Comparison of ENCODE assay signal across 10 cellular contexts in the genomic region with DNA sequence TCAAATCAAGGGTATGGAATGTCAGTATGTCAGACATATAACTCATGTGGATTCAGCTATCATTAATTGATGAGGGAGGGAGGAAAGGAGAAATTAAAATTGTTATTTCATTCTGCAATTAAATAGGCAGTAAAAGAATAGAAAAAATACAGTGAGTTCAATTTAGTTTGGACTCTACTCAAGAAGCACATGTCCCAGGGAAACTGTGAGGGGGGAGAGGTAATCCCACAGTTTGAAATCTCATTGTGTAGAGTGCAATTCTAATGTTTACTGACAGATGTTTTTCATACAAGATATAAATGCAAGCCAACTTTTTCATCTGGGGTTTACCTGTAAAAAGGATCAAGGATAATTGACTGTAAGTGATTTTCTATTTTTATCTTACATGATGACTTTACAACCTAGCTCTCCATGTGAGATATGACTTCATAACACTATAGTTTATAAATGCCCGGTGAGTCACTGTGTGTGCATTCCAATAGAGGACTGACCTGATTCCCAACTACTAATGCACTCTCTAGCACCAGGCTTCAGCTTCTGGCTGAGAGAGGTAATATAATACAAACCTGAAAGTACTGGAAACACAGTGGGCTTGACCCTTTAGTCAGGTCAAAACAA. TPM values are rescaled to one million over a fixed set of nuclear protein-coding genes. Genes with fewer than 3 reads are reported as not detected.
DNase-seq lines count a peak whose midpoint lies in the region; ATAC-seq, FAIRE-seq and TF ChIP-seq lines count a peak whose summit lies in the region.
"Had no signal": no experiment of that assay in that cellular context is flagged by ENCODE, and none has a peak within 500 bp of the region (broad histone marks: within the 10 kb centered on the region; RNA-seq: fewer than 3 reads in every experiment).

No MANE protein-coding gene starts in this region.

- peak; percentile 18 for TF ChIP-seq CTCF in AG09309 (IDR thresholded peaks at IDR 0.05; ENCODE audit: control insufficient read depth, insufficient read depth, low read depth, low read length, missing control alignments)
- TF ChIP-seq CTCF in endothelial cell of umbilical vein (IDR thresholded peaks at IDR 0.05; ENCODE audit: extremely low read depth in 1 of 2, insufficient read depth in 1 of 2, low read depth in 1 of 2, low read length in 2 of 2) = no peak
- no peak for TF ChIP-seq CTCF in osteocyte (IDR thresholded peaks at IDR 0.05)

- no peak overlapping the region for H3K14ac ChIP-seq in mesenchymal stem cell (ENCODE audit: low read length in 2 of 2)

- H3K9me3 ChIP-seq in endothelial cell of umbilical vein (replicated peaks; ENCODE audit: control insufficient read depth, insufficient read depth, low read length) (no peaks in the 10 kb centered on the region), mesenchymal stem cell (ENCODE audit: control insufficient read depth, low read length) (no peaks in the 10 kb centered on the region)

- no peaks in the 10 kb centered on the region for H3K27me3 Mint-ChIP-seq in osteocyte (ENCODE audit: unreplicated experiment)

- POLR2A ChIA-PET in endothelial cell of umbilical vein (lab: Charles Lee) = no interaction called here

- no peak overlapping the region for H2BK120ac ChIP-seq in mesenchymal stem cell (ENCODE audit: low read depth, low read length)

- no TSS peak for BruUV-seq in endothelial cell of umbilical vein (replicated peaks; lab: Mats Ljungman, UMichigan)

- peaks cover 4% of the 10 kb centered on the region for H3K4me1 Mint-ChIP-seq in osteocyte (ENCODE audit: unreplicated experiment)

- H2BK12ac ChIP-seq in mesenchymal stem cell (ENCODE audit: low read length in 2 of 2) = no peak overlapping the region

- no peak overlapping the region for H2BK5ac ChIP-seq in mesenchymal stem cell (ENCODE audit: low read depth, low read length, poor library complexity, severe bottlenecking)

- H3K9ac ChIP-seq in endothelial cell of umbilical vein (replicated peaks; ENCODE audit: extremely low read depth, insufficient read depth, low read length) = no peak overlapping the region
- H3K9ac ChIP-seq in mesenchymal stem cell (ENCODE audit: low read length) = peak overlapping the region; percentile 47

- intact Hi-C loops in endothelial cell of umbilical vein (cut with micrococcal nuclease) = no loop called here

- H2BK15ac ChIP-seq in mesenchymal stem cell (ENCODE audit: low read depth, poor library complexity, severe bottlenecking) = no peak overlapping the region

- H3K4me3 Mint-ChIP-seq in osteocyte (ENCODE audit: unreplicated experiment) = no peak overlapping the region

- H2AFZ ChIP-seq in endothelial cell of umbilical vein (ENCODE audit: low read depth, low read length) (no peak overlapping the region), mesenchymal stem cell (ENCODE audit: low read depth, low read length) (no peak overlapping the region)

- H4K91ac ChIP-seq in mesenchymal stem cell (ENCODE audit: low read length) = no peak overlapping the region

- no peak overlapping the region for H3K23ac ChIP-seq in mesenchymal stem cell (ENCODE audit: low read length in 2 of 2)

- DNase-seq in AG09309 (ENCODE audit: low read depth) = peak; percentile 31
- DNase-seq in LoVo (ENCODE audit: low spot score) = peak; percentile 32
- DNase-seq in endothelial cell of umbilical vein (ENCODE audit: low read depth, low spot score) = peak; percentile 74
- DNase-seq in mesenchymal stem cell = peak; percentile 89
- DNase-seq in osteocyte (ENCODE audit: extremely low spot score, unreplicated experiment) = no peak
- no peak for DNase-seq in DMS79 (lab: John Stamatoyannopoulos, UW)
- DNase-seq in DMS 273 treated with DMSO at 0.1 percent for 48 hours (lab: John Stamatoyannopoulos, UW) = no peak
- DNase-seq: NCI-H2171 treated with DMSO at 0.1 percent for 48 hours had no signal

- TF ChIP-seq POLR2A in endothelial cell of umbilical vein (IDR thresholded peaks at IDR 0.05; ENCODE audit: low read depth, low read length) = no peak

- peaks cover 43% of the 10 kb centered on the region for H3K36me3 Mint-ChIP-seq in osteocyte (ENCODE audit: unreplicated experiment)

- H3K18ac ChIP-seq in mesenchymal stem cell (ENCODE audit: low read depth in 1 of 2, low read length in 2 of 2) = no peak overlapping the region

- no peak overlapping the region for H2AK5ac ChIP-seq in mesenchymal stem cell (ENCODE audit: low read length, severe bottlenecking)

- H3K9me3 Mint-ChIP-seq in osteocyte (ENCODE audit: unreplicated experiment) = no peaks in the 10 kb centered on the region

- peaks cover 12% of the 10 kb centered on the region for H3K4me1 ChIP-seq in endothelial cell of umbilical vein (ENCODE audit: control insufficient read depth, extremely low read depth, insufficient read depth, low read length)
- H3K4me1 ChIP-seq in mesenchymal stem cell (ENCODE audit: control insufficient read depth, insufficient read depth, low read depth, low read length) = no peaks in the 10 kb centered on the region

- H3K27ac Mint-ChIP-seq in osteocyte (ENCODE audit: unreplicated experiment) = no peak overlapping the region

- H3K27me3 ChIP-seq in endothelial cell of umbilical vein (ENCODE audit: control insufficient read depth in 2 of 2, insufficient read depth in 2 of 2, low read length in 2 of 2) (no peaks in the 10 kb centered on the region), mesenchymal stem cell (ENCODE audit: control insufficient read depth in 1 of 2, insufficient read depth in 1 of 2, low read length in 2 of 2) (no peaks in the 10 kb centered on the region)

- H3K4me3 ChIP-seq in AG09309 (ENCODE audit: control insufficient read depth, low read depth, low read length) (no peak overlapping the region), endothelial cell of umbilical vein (replicated peaks in 1 of 3; ENCODE audit: insufficient read depth in 1 of 3, low read depth in 1 of 3, low read length in 3 of 3) (no peak overlapping the region), mesenchymal stem cell (ENCODE audit: insufficient read depth in 1 of 2, low read depth in 1 of 2, low read length in 2 of 2) (no peak overlapping the region)
- H3K4me3 ChIP-seq: lung had no signal

- H4K8ac ChIP-seq in mesenchymal stem cell (ENCODE audit: low read length) = no peak overlapping the region

- no peak overlapping the region for H3K4ac ChIP-seq in mesenchymal stem cell (ENCODE audit: low read depth in 1 of 2, low read length in 2 of 2)

- peak; percentile 28 for FAIRE-seq in endothelial cell of umbilical vein (lab: Jason Lieb, UNC)

- no peaks in the 10 kb centered on the region for H4K20me1 ChIP-seq in endothelial cell of umbilical vein (replicated peaks; ENCODE audit: control insufficient read depth, extremely low read depth, insufficient read depth, low read length)

- dilution Hi-C loops in endothelial cell of umbilical vein (cut with MboI; ENCODE audit: extremely low pct_ligation_motif_present, low sequenced_read_pairs) = no loop called here

- H3K79me1 ChIP-seq in mesenchymal stem cell (replicated peaks; ENCODE audit: low read length, poor library complexity, severe bottlenecking) = peaks cover 8% of the 10 kb centered on the region

- no peaks in the 10 kb centered on the region for H3K9me1 ChIP-seq in endothelial cell of umbilical vein (replicated peaks; ENCODE audit: control insufficient read depth, extremely low read depth, insufficient read depth, low read length)

- CTCF ChIA-PET in endothelial cell of umbilical vein (lab: Charles Lee) = interaction anchor here (0.6 to 1.3 kb wide), 6 partner anchors 9 to 371 kb away, joined by 3 to 10 read pairs (median 3); partner anchors contain the start of gene SCD5

- ATAC-seq in GM21529 (IDR thresholded peaks at IDR 0.05; ENCODE audit: unreplicated experiment) = no peak

- no CpG with 5 or more reads among the region's 1 CpG for WGBS in mesenchymal stem cell

- peaks cover 8 to 13% of the 10 kb centered on the region in 2 experiments for H3K36me3 ChIP-seq in endothelial cell of umbilical vein (ENCODE audit: control insufficient read depth in 2 of 2, extremely low read depth in 1 of 2, insufficient read depth in 2 of 2, low read length in 2 of 2)
- peaks cover 17 to 80% of the 10 kb centered on the region in 2 experiments for H3K36me3 ChIP-seq in mesenchymal stem cell (ENCODE audit: control insufficient read depth in 1 of 2, insufficient read depth in 2 of 2, low read depth in 1 of 2, low read length in 2 of 2)

- peaks cover 4% of the 10 kb centered on the region for H3K79me2 ChIP-seq in endothelial cell of umbilical vein (ENCODE audit: control insufficient read depth, insufficient read depth, low read length)

- H3K4me2 ChIP-seq in endothelial cell of umbilical vein (ENCODE audit: insufficient read depth, low read length) = no peak overlapping the region
- H3K4me2 ChIP-seq in mesenchymal stem cell (ENCODE audit: low read length, poor library complexity, severe bottlenecking) = no peak overlapping the region

- peak overlapping the region; percentile 23 for H3K27ac ChIP-seq in endothelial cell of umbilical vein (ENCODE audit: insufficient read depth, low read depth, low read length)
- no peak overlapping the region for H3K27ac ChIP-seq in mesenchymal stem cell (ENCODE audit: low read length, poor library complexity, severe bottlenecking)

TF ChIP-seq in endothelial cell of umbilical vein, 7 proteins besides CTCF, POLR2A, EP300 and RAD21 (continues in another document):
- peak; percentile 57 for TF ChIP-seq FOS (IDR thresholded peaks at IDR 0.05; ENCODE audit: borderline replicate concordance, insufficient read depth, low read length)

RNA-seq across cellular contexts. Expression of gene SCD5, which starts 35.2 kb away (rescaled TPM):
- total RNA-seq in endothelial cell of umbilical vein (35.8 and 38.4 TPM in 2 replicates), osteocyte (23.7 and 23.9 TPM in 2 replicates)
- 35.2 and 38.5 TPM in 2 replicates for polyA plus RNA-seq in endothelial cell of umbilical vein
- polyA plus RNA-seq in endothelial cell of umbilical vein (2011; cell fraction: cytosol; rRNA removed) = 26.9 and 29.5 TPM in 2 replicates
- 14.3 and 15.8 TPM in 2 replicates for polyA plus RNA-seq in endothelial cell of umbilical vein (2011; cell fraction: nucleus; rRNA removed)
- polyA plus RNA-seq in endothelial cell of umbilical vein (2012) = 20.0 and 22.7 TPM in 2 replicates
- polyA minus RNA-seq in endothelial cell of umbilical vein = 38.5 and 42.8 TPM in 2 replicates
- 1.4 TPM for polyA minus RNA-seq in endothelial cell of umbilical vein (2011; cell fraction: cytosol; rRNA and poly(A)+ RNA removed)
- polyA minus RNA-seq in endothelial cell of umbilical vein (2011; cell fraction: nucleus; rRNA and poly(A)+ RNA removed) = 24.9 and 28.3 TPM in 2 replicates
- 5.9 TPM for polyA plus RNA-seq in mesenchymal stem cell (2013, experiment 1 of 2)
- polyA plus RNA-seq in mesenchymal stem cell (2013, experiment 2 of 2) = 6.0 TPM

RNA-seq across cellular contexts. Expression of gene SEC31A, which starts 57.1 kb away (rescaled TPM):
- total RNA-seq in endothelial cell of umbilical vein (290 and 301 TPM in 2 replicates), osteocyte (360 and 377 TPM in 2 replicates)
- 226 and 252 TPM in 2 replicates for polyA plus RNA-seq in endothelial cell of umbilical vein
- 204 and 233 TPM in 2 replicates for polyA plus RNA-seq in endothelial cell of umbilical vein (2011; cell fraction: cytosol; rRNA removed)
- polyA plus RNA-seq in endothelial cell of umbilical vein (2011; cell fraction: nucleus; rRNA removed) = 345 and 361 TPM in 2 replicates
- 189 and 212 TPM in 2 replicates for polyA plus RNA-seq in endothelial cell of umbilical vein (2012)
- 442 and 462 TPM in 2 replicates for polyA minus RNA-seq in endothelial cell of umbilical vein
- 42.4 TPM for polyA minus RNA-seq in endothelial cell of umbilical vein (2011; cell fraction: cytosol; rRNA and poly(A)+ RNA removed)
- 432 and 549 TPM in 2 replicates for polyA minus RNA-seq in endothelial cell of umbilical vein (2011; cell fraction: nucleus; rRNA and poly(A)+ RNA removed)
- 381 TPM for polyA plus RNA-seq in mesenchymal stem cell (2013, experiment 1 of 2)
- 357 TPM for polyA plus RNA-seq in mesenchymal stem cell (2013, experiment 2 of 2)

Comparison
In these comparisons a context has a peak if more than half of its experiments do, and no peak if none do; other contexts are left out.
1. DNase-seq: peak in AG09309 (single experiment), LoVo (single experiment), endothelial cell of umbilical vein (single experiment) and mesenchymal stem cell (single experiment); none in osteocyte (single experiment), DMS79 (single experiment) and DMS 273 treated with DMSO at 0.1 percent for 48 hours (single experiment).